Comparison of ENCODE assay signal across 1 cellular context in the genomic region with DNA sequence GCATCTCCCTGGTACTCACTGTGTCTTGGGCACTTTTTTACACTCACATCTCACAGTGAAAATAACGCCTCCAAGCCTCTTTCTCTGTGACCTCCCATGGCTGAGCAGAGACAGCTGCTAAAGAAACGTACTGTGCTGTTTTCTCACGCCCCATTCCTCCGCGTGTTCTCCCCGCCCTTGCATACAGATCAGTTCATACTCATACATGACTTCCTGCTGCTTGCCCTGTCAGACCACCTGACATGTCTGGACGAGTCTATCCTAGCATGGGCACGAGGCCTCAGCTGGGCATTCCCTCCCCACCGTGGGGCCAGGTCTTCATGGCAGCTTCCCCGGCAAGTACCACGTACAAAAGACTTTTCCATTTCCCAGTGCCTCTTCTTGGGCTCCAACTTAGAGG.
TF ChIP-seq lines count a peak whose summit lies in the region.

No MANE protein-coding gene starts in this region.

TF ChIP-seq in K562, 482 proteins besides CTCF, POLR2A, EP300 and RAD21:
- no peak for TF ChIP-seq XRCC5 (IDR thresholded peaks at IDR 0.05; ENCODE audit: low read depth, low read length)
- TF ChIP-seq ETS2 (tag; IDR thresholded peaks at IDR 0.05; ENCODE audit: borderline replicate concordance, poor library complexity, severe bottlenecking), result no peak
